In the genomic region with DNA sequence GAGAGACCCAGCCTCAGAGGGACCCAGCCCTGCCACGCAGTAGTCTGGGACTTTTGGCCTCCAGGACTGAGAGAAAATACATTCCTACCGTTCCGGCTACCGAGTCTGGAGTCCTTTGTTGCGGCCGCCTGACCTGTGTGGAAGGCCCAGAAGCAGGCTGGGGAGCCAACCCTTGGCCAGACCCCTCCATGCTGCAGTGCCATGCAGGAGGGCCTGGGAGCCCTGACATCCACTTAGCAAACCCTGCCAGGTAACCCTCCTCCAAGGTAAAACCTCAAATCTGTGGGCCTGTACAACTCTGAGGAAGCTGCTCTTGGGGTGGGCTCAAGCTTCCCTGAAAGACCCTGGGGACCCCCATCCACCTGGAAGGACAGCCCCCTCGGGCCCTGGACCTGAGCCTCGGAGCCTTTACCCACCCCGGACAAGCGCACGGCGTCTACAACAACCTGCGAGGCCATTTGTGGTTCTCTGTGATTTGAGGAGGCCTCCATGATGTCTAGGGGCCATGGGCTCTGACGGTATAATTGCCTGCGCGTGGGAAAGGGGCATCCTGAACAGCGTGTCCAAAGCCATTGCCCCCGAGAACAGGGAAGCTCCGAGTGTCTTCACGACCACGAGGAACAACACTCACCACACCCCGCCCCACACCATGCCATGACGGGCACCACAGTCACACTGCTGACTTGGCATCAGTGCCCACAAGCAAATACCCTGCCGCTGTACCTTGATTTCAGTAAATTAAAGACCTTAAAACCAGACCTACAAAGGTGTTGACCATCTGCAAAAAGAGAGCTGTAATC, we compare ENCODE assay signal across 29 cellular contexts. TPM values are rescaled to one million over a fixed set of nuclear protein-coding genes. Genes with fewer than 3 reads are reported as not detected.
"Had no signal": no experiment of that assay in that cellular context is flagged by ENCODE, and none has a peak within 500 bp of the region (broad histone marks: within the 10 kb centered on the region; RNA-seq: fewer than 3 reads in every experiment).

No MANE protein-coding gene starts in this region.

- H3K9me3 Mint-ChIP-seq: activated naive CD4-positive, alpha-beta T cell treated with anti-CD3 and anti-CD28 coated beads, Interleukin-2, amount 50 U/mL, for 24 hours; activated T-cell treated with anti-CD3 and anti-CD28 coated beads, Interleukin-2, amount 50 U/mL, for 72 hours; central memory CD8-positive, alpha-beta T cell; naive thymus-derived CD4-positive, alpha-beta T cell; stimulated activated effector memory CD8-positive, alpha-beta T cell treated with anti-CD3 and anti-CD28 coated beads, Interleukin-12 subunit alpha, Interleukin-12 subunit beta, amount 100 ng/mL, for 72 hours; T-helper 1 cell treated with Interleukin-12 subunit alpha and Interleukin-12 subunit beta and Interleukin-4 antibody, amounts not matched to agents 30 μg/mL and 1 μg/mL, for 36 hours had no signal

- H3K27me3 ChIP-seq: adrenal gland, ascending aorta, heart left ventricle, pancreas, stomach, transverse colon, vagina had no signal

- H3K9me3 ChIP-seq: adrenal gland, ascending aorta, heart left ventricle, neutrophil, pancreas, stomach, transverse colon, vagina had no signal

- H3K4me3 ChIP-seq: adrenal gland, ascending aorta, heart left ventricle, pancreas, stomach, transverse colon, vagina had no signal

- ATAC-seq: activated T-cell treated with anti-CD3 and anti-CD28 coated beads, Interleukin-2, amount 50 U/mL, for 72 hours; heart left ventricle; naive thymus-derived CD4-positive, alpha-beta T cell; pancreas; right cardiac atrium; stimulated activated effector memory CD8-positive, alpha-beta T cell treated with anti-CD3 and anti-CD28 coated beads, Interleukin-12 subunit alpha, Interleukin-12 subunit beta, amount 100 ng/mL, for 72 hours had no signal

- H3K4me3 Mint-ChIP-seq: activated naive CD4-positive, alpha-beta T cell treated with anti-CD3 and anti-CD28 coated beads, Interleukin-2, amount 50 U/mL, for 24 hours; activated T-cell treated with anti-CD3 and anti-CD28 coated beads, Interleukin-2, amount 50 U/mL, for 72 hours; central memory CD8-positive, alpha-beta T cell; naive thymus-derived CD4-positive, alpha-beta T cell; stimulated activated effector memory CD8-positive, alpha-beta T cell treated with anti-CD3 and anti-CD28 coated beads, Interleukin-12 subunit alpha, Interleukin-12 subunit beta, amount 100 ng/mL, for 72 hours; T-helper 1 cell treated with Interleukin-12 subunit alpha and Interleukin-12 subunit beta and Interleukin-4 antibody, amounts not matched to agents 30 μg/mL and 1 μg/mL, for 36 hours had no signal

- H3K27ac Mint-ChIP-seq: activated naive CD4-positive, alpha-beta T cell treated with anti-CD3 and anti-CD28 coated beads, Interleukin-2, amount 50 U/mL, for 24 hours; activated T-cell treated with anti-CD3 and anti-CD28 coated beads, Interleukin-2, amount 50 U/mL, for 72 hours; stimulated activated effector memory CD8-positive, alpha-beta T cell treated with anti-CD3 and anti-CD28 coated beads, Interleukin-12 subunit alpha, Interleukin-12 subunit beta, amount 100 ng/mL, for 72 hours; T-helper 1 cell treated with Interleukin-12 subunit alpha and Interleukin-12 subunit beta and Interleukin-4 antibody, amounts not matched to agents 30 μg/mL and 1 μg/mL, for 36 hours had no signal

- H3K27ac ChIP-seq: adrenal gland, ascending aorta, heart left ventricle, neutrophil, pancreas, stomach, transverse colon, vagina had no signal

- H3K27me3 Mint-ChIP-seq: activated naive CD4-positive, alpha-beta T cell treated with anti-CD3 and anti-CD28 coated beads, Interleukin-2, amount 50 U/mL, for 24 hours; central memory CD8-positive, alpha-beta T cell; naive thymus-derived CD4-positive, alpha-beta T cell had no signal

- DNase-seq: activated CD4-positive, alpha-beta T cell treated with anti-CD3 and anti-CD28 coated beads for 4 hours; activated CD4-positive, alpha-beta T cell treated with anti-CD3 and anti-CD28 coated beads, Interleukin-2, amount 50 U/mL, for 48 hours; activated CD4-positive, CD25-positive, alpha-beta regulatory T cell; activated CD8-positive, alpha-beta memory T cell treated with anti-CD3 and anti-CD28 coated beads, Interleukin-2, amount 50 U/mL, for 48 hours; activated gamma-delta T cell treated with Interleukin-2 at 50 U/mL for 16 hours; activated T-cell treated with anti-CD3 and anti-CD28 coated beads, Interleukin-2, amount 50 U/mL, for 72 hours; adrenal gland; cortex of kidney; heart left ventricle; kidney; naive thymus-derived CD4-positive, alpha-beta T cell; pancreas; right cardiac atrium; stimulated activated CD4-positive, alpha-beta T cell treated with anti-CD3 and anti-CD28 coated beads, Interleukin-2, amount 100 ng/mL, for 24 hours; stomach; transverse colon had no signal

- H3K36me3 Mint-ChIP-seq: activated naive CD4-positive, alpha-beta T cell treated with anti-CD3 and anti-CD28 coated beads, Interleukin-2, amount 50 U/mL, for 24 hours; naive thymus-derived CD4-positive, alpha-beta T cell had no signal

- H3K36me3 ChIP-seq: adrenal gland, ascending aorta, heart left ventricle, neutrophil, pancreas, stomach, transverse colon, vagina had no signal

RNA-seq across cellular contexts. Expression of a gene that starts 59.0 kb away (rescaled TPM):
- total RNA-seq: activated CD8-positive, alpha-beta memory T cell treated with anti-CD3 and anti-CD28 coated beads for 36 hours; activated T-cell treated with anti-CD3 and anti-CD28 coated beads, Interleukin-2, amount 50 U/mL, for 72 hours; ascending aorta; epithelial cell of proximal tubule; fibroblast of villous mesenchyme; heart left ventricle; lung microvascular endothelial cell; pulmonary artery endothelial cell; right cardiac atrium; temporal lobe; vagina had no signal
- polyA plus RNA-seq: heart left ventricle; naive thymus-derived CD4-positive, alpha-beta T cell; right cardiac atrium had no signal
